In the genomic region with DNA sequence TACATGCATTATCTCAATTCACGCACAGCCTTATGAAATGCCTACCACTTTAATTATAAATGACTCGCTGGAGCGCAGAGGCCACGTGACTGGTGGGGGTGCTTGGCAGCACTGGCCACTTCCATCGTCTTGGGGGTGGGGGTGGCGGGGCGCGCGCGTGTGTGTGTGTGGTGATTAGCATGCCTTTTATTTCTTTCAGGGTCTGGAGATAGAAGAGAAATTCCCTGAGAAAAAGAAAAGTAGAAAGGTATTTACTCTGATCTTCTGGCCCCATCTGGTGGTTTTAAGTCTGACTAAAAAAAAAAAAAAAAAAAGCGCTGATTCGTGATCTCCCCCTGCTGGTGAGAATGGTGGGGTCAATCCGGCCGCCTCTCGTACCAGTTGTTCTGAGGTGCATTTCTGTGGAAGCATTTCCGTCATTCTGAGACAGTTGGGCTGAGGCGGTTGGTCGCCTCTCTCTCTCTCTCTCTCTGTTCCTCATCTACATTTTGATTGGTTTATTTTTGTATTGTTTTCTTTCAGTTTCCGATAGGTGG, we compare ENCODE assay signal across 8 cellular contexts. TPM values are rescaled to one million over a fixed set of nuclear protein-coding genes. Genes with fewer than 3 reads are reported as not detected.
DNase-seq lines count a peak whose midpoint lies in the region; FAIRE-seq and TF ChIP-seq lines count a peak whose summit lies in the region.

A gene with protein sequence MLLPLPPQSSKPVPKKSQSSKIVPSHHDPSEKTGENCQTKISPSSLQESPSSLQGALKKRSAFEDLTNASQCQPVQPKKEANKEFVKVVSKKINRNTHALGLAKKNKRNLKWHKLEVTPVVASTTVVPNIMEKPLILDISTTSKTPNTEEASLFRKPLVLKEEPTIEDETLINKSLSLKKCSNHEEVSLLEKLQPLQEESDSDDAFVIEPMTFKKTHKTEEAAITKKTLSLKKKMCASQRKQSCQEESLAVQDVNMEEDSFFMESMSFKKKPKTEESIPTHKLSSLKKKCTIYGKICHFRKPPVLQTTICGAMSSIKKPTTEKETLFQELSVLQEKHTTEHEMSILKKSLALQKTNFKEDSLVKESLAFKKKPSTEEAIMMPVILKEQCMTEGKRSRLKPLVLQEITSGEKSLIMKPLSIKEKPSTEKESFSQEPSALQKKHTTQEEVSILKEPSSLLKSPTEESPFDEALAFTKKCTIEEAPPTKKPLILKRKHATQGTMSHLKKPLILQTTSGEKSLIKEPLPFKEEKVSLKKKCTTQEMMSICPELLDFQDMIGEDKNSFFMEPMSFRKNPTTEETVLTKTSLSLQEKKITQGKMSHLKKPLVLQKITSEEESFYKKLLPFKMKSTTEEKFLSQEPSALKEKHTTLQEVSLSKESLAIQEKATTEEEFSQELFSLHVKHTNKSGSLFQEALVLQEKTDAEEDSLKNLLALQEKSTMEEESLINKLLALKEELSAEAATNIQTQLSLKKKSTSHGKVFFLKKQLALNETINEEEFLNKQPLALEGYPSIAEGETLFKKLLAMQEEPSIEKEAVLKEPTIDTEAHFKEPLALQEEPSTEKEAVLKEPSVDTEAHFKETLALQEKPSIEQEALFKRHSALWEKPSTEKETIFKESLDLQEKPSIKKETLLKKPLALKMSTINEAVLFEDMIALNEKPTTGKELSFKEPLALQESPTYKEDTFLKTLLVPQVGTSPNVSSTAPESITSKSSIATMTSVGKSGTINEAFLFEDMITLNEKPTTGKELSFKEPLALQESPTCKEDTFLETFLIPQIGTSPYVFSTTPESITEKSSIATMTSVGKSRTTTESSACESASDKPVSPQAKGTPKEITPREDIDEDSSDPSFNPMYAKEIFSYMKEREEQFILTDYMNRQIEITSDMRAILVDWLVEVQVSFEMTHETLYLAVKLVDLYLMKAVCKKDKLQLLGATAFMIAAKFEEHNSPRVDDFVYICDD (N-terminal part only) (plus strand): TSS at position 402 of the 536 bp plus-strand sequence. CDS start 80,399 bp downstream, outside the sequence.

- CTCF ChIA-PET in endothelial cell of umbilical vein (lab: Charles Lee) = interaction anchor here (0.7 to 3.5 kb wide), 8 partner anchors 20 to 1573 kb away, joined by 3 to 63 read pairs (median 4); partner anchors contain the start of gene CLCN5

- POLR2A ChIA-PET in endothelial cell of umbilical vein (lab: Charles Lee) = no interaction called here

- H3K4me2 ChIP-seq in endothelial cell of umbilical vein (ENCODE audit: insufficient read depth, low read length) = peak within 1 kb of the TSS; percentile 51

- no peaks in the 10 kb centered on the region for H3K79me2 ChIP-seq in endothelial cell of umbilical vein (ENCODE audit: control insufficient read depth, insufficient read depth, low read length)

- H3K9me3 ChIP-seq in endothelial cell of umbilical vein (replicated peaks; ENCODE audit: control insufficient read depth, insufficient read depth, low read length) (no peaks in the 10 kb centered on the region), muscle layer of duodenum (ENCODE audit: control insufficient read depth in 1 of 2, low read length in 2 of 2) (no peaks in the 10 kb centered on the region)

- H3K4me1 ChIP-seq in endothelial cell of umbilical vein (ENCODE audit: control insufficient read depth, extremely low read depth, insufficient read depth, low read length) = peaks cover 24% of the 10 kb centered on the region
- H3K4me1 ChIP-seq in muscle layer of duodenum (ENCODE audit: control insufficient read depth in 1 of 2, insufficient read depth in 2 of 2, low read length in 2 of 2) = no peaks in the 10 kb centered on the region

- no TSS peak for BruUV-seq in endothelial cell of umbilical vein (replicated peaks; lab: Mats Ljungman, UMichigan)

- no peak within 1 kb of the TSS for H3K4me3 ChIP-seq in endothelial cell of umbilical vein (replicated peaks in 1 of 3; ENCODE audit: insufficient read depth in 1 of 3, low read depth in 1 of 3, low read length in 3 of 3)
- peak within 1 kb of the TSS; percentile 42 to 48 for H3K4me3 ChIP-seq in muscle layer of duodenum (ENCODE audit: low read depth in 1 of 2, low read length in 2 of 2)

- H2AFZ ChIP-seq in endothelial cell of umbilical vein (ENCODE audit: low read depth, low read length) = peak within 1 kb of the TSS; percentile 73

- H3K36me3 ChIP-seq in endothelial cell of umbilical vein (ENCODE audit: control insufficient read depth in 2 of 2, extremely low read depth in 1 of 2, insufficient read depth in 2 of 2, low read length in 2 of 2) (no peaks in the 10 kb centered on the region), muscle layer of duodenum (ENCODE audit: control insufficient read depth in 1 of 2, insufficient read depth in 2 of 2, low read length in 2 of 2) (no peaks in the 10 kb centered on the region)

- FAIRE-seq in endothelial cell of umbilical vein (lab: Jason Lieb, UNC) = peak; percentile 86

- DNase-seq in Caki2 (ENCODE audit: low read depth) (peak; percentile 82), GM20000 (ENCODE audit: low spot score) (peak; percentile 59), HPDE6-E6E7 (ENCODE audit: extremely low spot score) (peak; percentile 21), NOMO-1 treated with DMSO at 0.1 percent for 48 hours (lab: John Stamatoyannopoulos, UW; ENCODE audit: unreplicated experiment) (peak; percentile 71), endothelial cell of umbilical vein (ENCODE audit: low read depth, low spot score) (peak; percentile 75)
- DNase-seq in activated CD8-positive, alpha-beta memory T cell treated with anti-CD3 and anti-CD28 coated beads, Interleukin-2, amount 50 U/mL, for 24 hours (ENCODE audit: extremely low read depth) = peak; percentile 31
- peak; percentile 39 for DNase-seq in stimulated activated CD8-positive, alpha-beta memory T cell treated with anti-CD3 and anti-CD28 coated beads, Interleukin-7, amount 100 ng/mL, for 24 hours (ENCODE audit: low read depth)

- H3K9ac ChIP-seq in endothelial cell of umbilical vein (replicated peaks; ENCODE audit: extremely low read depth, insufficient read depth, low read length) = peak within 1 kb of the TSS; percentile 31

- H3K27me3 ChIP-seq in endothelial cell of umbilical vein (ENCODE audit: control insufficient read depth in 2 of 2, insufficient read depth in 2 of 2, low read length in 2 of 2) (no peaks in the 10 kb centered on the region), muscle layer of duodenum (ENCODE audit: low read depth, low read length) (no peaks in the 10 kb centered on the region)

- TF ChIP-seq POLR2A in endothelial cell of umbilical vein (IDR thresholded peaks at IDR 0.05; ENCODE audit: low read depth, low read length) = no peak

- H3K9me1 ChIP-seq in endothelial cell of umbilical vein (replicated peaks; ENCODE audit: control insufficient read depth, extremely low read depth, insufficient read depth, low read length) = no peaks in the 10 kb centered on the region

- in situ Hi-C loops in Caki2 (cut with HindIII; ENCODE audit: low pct_unique_long_range_greater_than_20kb, low sequenced_read_pairs) = no loop called here

- H3K27ac ChIP-seq in endothelial cell of umbilical vein (ENCODE audit: insufficient read depth, low read depth, low read length) (peak within 1 kb of the TSS; percentile 24), muscle layer of duodenum (ENCODE audit: low read length) (no peak within 1 kb of the TSS)

- dilution Hi-C loops in endothelial cell of umbilical vein (cut with MboI; ENCODE audit: extremely low pct_ligation_motif_present, low sequenced_read_pairs) = no loop called here

- TF ChIP-seq CTCF in GM20000 (IDR thresholded peaks at IDR 0.05; ENCODE audit: extremely low read depth, missing control alignments) (no peak), endothelial cell of umbilical vein (IDR thresholded peaks at IDR 0.05; ENCODE audit: extremely low read depth in 1 of 2, insufficient read depth in 1 of 2, low read depth in 1 of 2, low read length in 2 of 2) (peak; percentile 55 to 57)

- H4K20me1 ChIP-seq in endothelial cell of umbilical vein (replicated peaks; ENCODE audit: control insufficient read depth, extremely low read depth, insufficient read depth, low read length) = no peaks in the 10 kb centered on the region

- intact Hi-C loops in endothelial cell of umbilical vein (cut with micrococcal nuclease) = loop anchor here (1.0 to 2.0 kb wide), 6 partner anchors 104 to 326 kb away; partner anchors contain the start of genes CLCN5 and USP27X

TF ChIP-seq in endothelial cell of umbilical vein, 7 proteins besides CTCF, POLR2A, EP300 and RAD21:
- TF ChIP-seq FOS (IDR thresholded peaks at IDR 0.05; ENCODE audit: borderline replicate concordance, insufficient read depth, low read length) (no peak), EZH2 (IDR thresholded peaks at IDR 0.05; ENCODE audit: borderline replicate concordance, low read depth, low read length, severe bottlenecking) (no peak), POLR2AphosphoS5 (IDR thresholded peaks at IDR 0.05; ENCODE audit: insufficient read depth, low read depth, low read length) (peak; percentile 23), JUN (IDR thresholded peaks at IDR 0.05; ENCODE audit: borderline replicate concordance, insufficient read depth, insufficient read length, low read depth) (no peak)
- TF ChIP-seq, protein P1, sequence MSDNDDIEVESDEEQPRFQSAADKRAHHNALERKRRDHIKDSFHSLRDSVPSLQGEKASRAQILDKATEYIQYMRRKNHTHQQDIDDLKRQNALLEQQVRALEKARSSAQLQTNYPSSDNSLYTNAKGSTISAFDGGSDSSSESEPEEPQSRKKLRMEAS (IDR thresholded peaks at IDR 0.05; ENCODE audit: insufficient read depth, insufficient read length) = peak; percentile 67
TF ChIP-seq in endothelial cell of umbilical vein: peak in this region for 2.

RNA-seq across cellular contexts. Expression of the gene that starts here (rescaled TPM):
- total RNA-seq in Caki2 (2014; rRNA removed; shearing (Covaris generic); ENCODE audit: low replicate concordance) = 1.4 TPM in 1 of 2 replicates, not detected in the other
- total RNA-seq in endothelial cell of umbilical vein = 0.32 and 0.77 TPM in 2 replicates
- 1.5 and 1.9 TPM in 2 replicates for polyA plus RNA-seq in endothelial cell of umbilical vein
- 1.3 and 1.6 TPM in 2 replicates for polyA plus RNA-seq in endothelial cell of umbilical vein (2011; cell fraction: cytosol; rRNA removed)
- 2.6 and 6.2 TPM in 2 replicates for polyA plus RNA-seq in endothelial cell of umbilical vein (2011; cell fraction: nucleus; rRNA removed)
- polyA plus RNA-seq in endothelial cell of umbilical vein (2012) = 0.37 and 1.3 TPM in 2 replicates
- polyA minus RNA-seq in endothelial cell of umbilical vein = 0.29 and 0.38 TPM in 2 replicates
- 1.1 TPM for polyA minus RNA-seq in endothelial cell of umbilical vein (2011; cell fraction: cytosol; rRNA and poly(A)+ RNA removed)
- 0.34 and 1.4 TPM in 2 replicates for polyA minus RNA-seq in endothelial cell of umbilical vein (2011; cell fraction: nucleus; rRNA and poly(A)+ RNA removed)

Comparison
In these comparisons a context has a peak if more than half of its experiments do, and no peak if none do; other contexts are left out.
1. DNase-seq: peak in every context shown above with its lines; median percentile 82 in Caki2; 75 in endothelial cell of umbilical vein; 71 in NOMO-1 treated with DMSO at 0.1 percent for 48 hours; 59 in GM20000; 39 in stimulated activated CD8-positive, alpha-beta memory T cell treated with anti-CD3 and anti-CD28 coated beads, Interleukin-7, amount 100 ng/mL, for 24 hours; 31 in activated CD8-positive, alpha-beta memory T cell treated with anti-CD3 and anti-CD28 coated beads, Interleukin-2, amount 50 U/mL, for 24 hours; 21 in HPDE6-E6E7.
2. H3K4me3 ChIP-seq: peak in muscle layer of duodenum (2 of 2); none in endothelial cell of umbilical vein (0 of 3).